Comparison of ENCODE assay signal across 26 cellular contexts in genomic region chr11:27514076-27514475, GRCh38. TPM values are rescaled to one million over a fixed set of nuclear protein-coding genes. Genes with fewer than 3 reads are reported as not detected.
A peak's percentile ranks its signal among the peaks of the same experiment; 100 is the strongest.
DNase-seq lines count a peak whose midpoint lies in the region; ATAC-seq and TF ChIP-seq lines count a peak whose summit lies in the region.
"Had no signal": no experiment of that assay in that cellular context is flagged by ENCODE, and none has a peak within 500 bp of the region (broad histone marks: within the 10 kb centered on the region; RNA-seq: fewer than 3 reads in every experiment).

No MANE protein-coding gene starts in this region.

- DNase-seq in G401 (ENCODE audit: low spot score) (peak; percentile 95), ascending aorta (ENCODE audit: low spot score in 2 of 2) (no peak), left ventricle myocardium inferior (peak; percentile 44), gastrocnemius medialis (no peak), NCI-H345 treated with DMSO at 0.1 percent for 48 hours (lab: John Stamatoyannopoulos, UW; ENCODE audit: unreplicated experiment) (no peak), ureter (ENCODE audit: low spot score) (no peak)
- DNase-seq in activated naive CD4-positive, alpha-beta T cell treated with anti-CD3 and anti-CD28 coated beads, Interleukin-2, amount 50 U/mL, for 16 hours, result no peak
- DNase-seq: ACHN; activated CD4-positive, alpha-beta memory T cell treated with anti-CD3 and anti-CD28 coated beads for 36 hours; activated CD4-positive, CD25-positive, alpha-beta regulatory T cell treated with anti-CD3 and anti-CD28 coated beads, Interleukin-2, amount 50 U/mL, for 72 hours; activated CD8-positive, alpha-beta memory T cell treated with anti-CD3 and anti-CD28 coated beads, Interleukin-2, amount 50 U/mL, for 4 hours; activated naive CD4-positive, alpha-beta T cell treated with anti-CD3 and anti-CD28 coated beads, Interleukin-2, amount 10 ng/mL, durations not matched to agents 7 days and 5 days; BE2C; CD8-positive, alpha-beta memory T cell; colonic mucosa; effector CD4-positive, alpha-beta T cell; GOT3; midbrain; natural killer cell; NCI-H1105; NCI-H187 treated with DMSO at 0.1 percent for 48 hours; PC-9; stimulated activated naive CD4-positive, alpha-beta T cell treated with Interleukin-2 at 50 U/mL for 16 hours; T-helper 2 cell had no signal

- H3K4me1 ChIP-seq in ascending aorta (peaks cover 0 to 6% of the 10 kb centered on the region in 2 donors), left ventricle myocardium inferior (peaks cover 48% of the 10 kb centered on the region), gastrocnemius medialis (peaks cover 13 to 24% of the 10 kb centered on the region in 2 donors)
- H3K4me1 ChIP-seq: BE2C, colonic mucosa had no signal

- no peak for TF ChIP-seq POLR2A in gastrocnemius medialis (IDR thresholded peaks at IDR 0.05)

- in situ Hi-C loops in G401 (cut with HindIII; ENCODE audit: low sequenced_read_pairs), result no loop called here
- in situ Hi-C loops in gastrocnemius medialis (cut with MboI; ENCODE audit: low sequenced_read_pairs in 4 of 4), result loop anchor here in 1 of 4 donors (25.0 kb wide), 1 partner anchor 598 kb away; the partner anchor contains the start of genes KIF18A and METTL15

- ATAC-seq in gastrocnemius medialis, result peak; percentile 56 to 70
- no peak for ATAC-seq in HG03354 (IDR thresholded peaks at IDR 0.05; ENCODE audit: poor library complexity, severe bottlenecking, unreplicated experiment)
- ATAC-seq: natural killer cell had no signal

- peak overlapping the region; percentile 50 to 68 for H3K27ac ChIP-seq in ascending aorta
- H3K27ac ChIP-seq in left ventricle myocardium inferior (replicated peaks), result peak overlapping the region; percentile 78
- peak overlapping the region in 3 of 4 donors; percentile 14 to 54 (median 16) for H3K27ac ChIP-seq in gastrocnemius medialis
- H3K27ac ChIP-seq: colonic mucosa, PC-9 had no signal

- TF ChIP-seq CTCF in ascending aorta (IDR thresholded peaks at IDR 0.05) (no peak), left ventricle myocardium inferior (IDR thresholded peaks at IDR 0.05; ENCODE audit: borderline replicate concordance) (no peak), gastrocnemius medialis (IDR thresholded peaks at IDR 0.05 in 4 of 5, conservative IDR thresholded peaks at IDR 0.05 in 1 of 5) (no peak)

- H3K36me3 ChIP-seq in ascending aorta (no peaks in the 10 kb centered on the region), left ventricle myocardium inferior (no peaks in the 10 kb centered on the region), gastrocnemius medialis (no peaks in the 10 kb centered on the region)
- H3K36me3 ChIP-seq: BE2C, colonic mucosa had no signal

- H3K27me3 ChIP-seq in ascending aorta (no peaks in the 10 kb centered on the region), left ventricle myocardium inferior (ENCODE audit: low read depth) (no peaks in the 10 kb centered on the region), gastrocnemius medialis (no peaks in the 10 kb centered on the region)
- H3K27me3 ChIP-seq: BE2C, colonic mucosa had no signal

- intact Hi-C loops in ascending aorta (cut with DNase I), result no loop called here
- intact Hi-C loops in left ventricle myocardium inferior (cut with micrococcal nuclease), result no loop called here
- intact Hi-C loops in gastrocnemius medialis (cut with DNase I; ENCODE audit: low total_unique reads), result no loop called here

- H3K4me3 ChIP-seq in ascending aorta (peak overlapping the region in 1 of 2 donors; percentile 1), left ventricle myocardium inferior (peak overlapping the region; percentile 31), gastrocnemius medialis (no peak overlapping the region)
- H3K4me3 ChIP-seq: colonic mucosa, PC-9, smooth muscle cell had no signal

- H3K9me3 ChIP-seq in ascending aorta (peaks cover 0 to 7% of the 10 kb centered on the region in 2 donors), left ventricle myocardium inferior (replicated peaks) (peaks cover 4% of the 10 kb centered on the region), gastrocnemius medialis (no peaks in the 10 kb centered on the region)
- H3K9me3 ChIP-seq: BE2C, colonic mucosa had no signal

RNA-seq across cellular contexts. Expression of gene LIN7C, which starts 7.5 kb away (rescaled TPM):
- total RNA-seq in G401 (2014; rRNA removed; shearing (Covaris generic)), result 18.1 and 38.7 TPM in 2 replicates
- total RNA-seq in ascending aorta (15.1 TPM), left ventricle myocardium inferior (15.5 TPM), gastrocnemius medialis (10 to 100 TPM; 10.6 to 22.8 (median 13.8) TPM), ureter (34.9 TPM)

RNA-seq across cellular contexts. Expression of gene LGR4, which starts 41.5 kb away (rescaled TPM):
- total RNA-seq in G401 (2014; rRNA removed; shearing (Covaris generic)), result 2.9 and 9.7 TPM in 2 replicates
- total RNA-seq in ascending aorta, result 46.8 TPM
- total RNA-seq in left ventricle myocardium inferior, result 13.0 TPM
- total RNA-seq in gastrocnemius medialis, result 10 to 100 TPM in 3 of 4 donors, 1 to 10 TPM in 1; 5.5 to 37.6 (median 11.8) TPM
- 49.2 TPM for total RNA-seq in ureter

Comparison
In these comparisons a context has a peak if more than half of its experiments do, and no peak if none do; other contexts are left out.
1. DNase-seq: peak in G401 (single experiment) and left ventricle myocardium inferior (single experiment); none in ascending aorta (0 of 2), gastrocnemius medialis (0 of 2), NCI-H345 treated with DMSO at 0.1 percent for 48 hours (single experiment), activated naive CD4-positive, alpha-beta T cell treated with anti-CD3 and anti-CD28 coated beads, Interleukin-2, amount 50 U/mL, for 16 hours (single experiment) and ureter (single experiment).
2. H3K27ac ChIP-seq: peak in every context shown above with its lines; median percentile 78 in left ventricle myocardium inferior; 59 in ascending aorta; 16 in gastrocnemius medialis.